ENCODE assay signal across 2 cellular contexts in the genomic region with DNA sequence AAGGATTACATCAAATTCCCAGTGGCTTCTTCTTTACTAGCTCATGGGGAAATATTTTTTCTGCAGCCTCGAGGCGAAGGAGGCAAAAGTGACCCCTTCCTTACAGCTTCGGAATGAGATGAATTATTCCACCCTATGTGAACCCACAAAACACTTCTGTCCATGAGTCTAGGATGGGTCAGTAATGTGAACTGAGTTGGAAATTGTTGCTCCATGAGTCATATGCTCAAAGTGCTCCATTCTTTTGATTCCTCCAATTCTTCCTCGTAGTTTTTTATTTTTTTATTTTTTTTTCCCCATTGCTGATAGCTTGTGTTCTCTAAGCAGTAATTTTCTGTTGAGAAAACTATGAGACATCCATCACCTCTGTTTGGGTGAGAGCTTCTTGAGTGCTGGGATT.
TF ChIP-seq lines count a peak whose summit lies in the region.

No MANE protein-coding gene starts in this region.

TF ChIP-seq in IMR-90, 13 proteins besides CTCF, POLR2A, EP300 and RAD21:
- TF ChIP-seq FOS (IDR thresholded peaks at IDR 0.05; ENCODE audit: low read depth, low read length) (0 out of 2 replicates have a peak, but pooled peaks have one; percentile 36), RFX5 (IDR thresholded peaks at IDR 0.05; ENCODE audit: low read depth, low read length) (no peak)

TF ChIP-seq in HepG2, 621 proteins besides CTCF, POLR2A, EP300 and RAD21:
- TF ChIP-seq ZNF576 (CRISPR knock-in tag; IDR thresholded peaks at IDR 0.05) (no peak), FOSL2 (CRISPR knock-in tag; IDR thresholded peaks at IDR 0.05) (0 out of 2 replicates have a peak, but pooled peaks have one; percentile 20)
